29 cellular contexts compared by ENCODE assay signal in the genomic region with DNA sequence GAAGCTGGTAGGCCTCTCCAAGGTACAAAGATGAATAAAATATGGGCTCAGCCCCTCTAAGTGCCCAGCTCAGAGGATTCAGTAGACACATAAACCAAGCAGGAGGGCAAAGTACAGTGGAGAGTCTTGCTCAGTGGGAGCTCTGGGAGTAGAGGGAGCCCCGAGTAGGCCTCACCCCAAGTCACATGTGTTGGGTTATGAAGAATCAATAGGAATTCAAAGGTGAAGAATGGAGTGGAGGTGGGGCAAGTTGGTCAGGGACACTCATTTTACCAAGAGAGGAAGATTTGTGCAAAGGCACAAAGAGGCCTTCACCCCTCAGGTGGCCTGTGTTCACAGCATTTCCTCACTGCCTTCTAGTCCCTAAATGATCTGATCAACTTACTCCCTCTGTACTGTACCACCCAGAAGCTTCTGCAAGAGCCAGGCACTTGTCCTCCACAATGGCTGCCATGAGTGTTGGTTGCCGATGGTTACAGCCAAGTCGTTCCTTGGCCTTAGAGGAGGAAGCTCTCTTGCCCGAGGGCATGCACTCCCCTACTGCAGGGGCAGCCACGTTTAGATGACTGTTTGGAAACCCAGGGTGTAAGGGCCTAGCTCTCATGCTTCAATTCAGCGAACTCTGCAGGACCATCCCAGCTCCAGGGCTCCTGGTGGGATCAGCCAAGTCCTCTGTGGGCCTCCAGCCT. TPM values are rescaled to one million over a fixed set of nuclear protein-coding genes. Genes with fewer than 3 reads are reported as not detected.
DNase-seq lines count a peak whose midpoint lies in the region; FAIRE-seq and TF ChIP-seq lines count a peak whose summit lies in the region.
"Had no signal": no experiment of that assay in that cellular context is flagged by ENCODE, and none has a peak within 500 bp of the region (broad histone marks: within the 10 kb centered on the region; RNA-seq: fewer than 3 reads in every experiment).

No MANE protein-coding gene starts in this region.

- no peak for DNase-seq in activated CD4-positive, alpha-beta T cell treated with anti-CD3 and anti-CD28 coated beads, Interleukin-2, amount 10 ng/mL, durations not matched to agents 24 days and 14 days
- no peak for DNase-seq in activated CD4-positive, alpha-beta T cell treated with anti-CD3 and anti-CD28 coated beads, Interleukin-2, amount 10 ng/mL, durations not matched to agents 7 days and 5 days
- peak; percentile 92 for DNase-seq in small intestine
- DNase-seq in osteocyte (ENCODE audit: extremely low spot score, unreplicated experiment): no peak
- DNase-seq in activated CD4-positive, CD25-positive, alpha-beta regulatory T cell treated with anti-CD3 and anti-CD28 coated beads, Interleukin-2, amount 50 U/mL, for 72 hours: no peak
- no peak for DNase-seq in NCI-H2171 treated with DMSO at 0.1 percent for 48 hours (lab: John Stamatoyannopoulos, UW)
- DNase-seq: activated B cell treated with CpG ODN at 0.5 μM for 24 hours; activated CD4-positive, alpha-beta memory T cell treated with anti-CD3 and anti-CD28 coated beads, Interleukin-2, amount 10 ng/mL, durations not matched to agents 7 days and 5 days; activated gamma-delta T cell; activated T-cell treated with anti-CD3 and anti-CD28 coated beads for 4 hours; body of pancreas; C1 segment of cervical spinal cord; kidney; lower lobe of right lung; NCI-H1694; NCI-H446; NK-92 treated with Interleukin-12 subunit alpha and Interleukin-12 subunit beta, amount 100 ng/mL, for 24 hours; PC-9; SIG-M5; stimulated activated CD4-positive, alpha-beta T cell treated with anti-CD3 and anti-CD28 coated beads, Interleukin-1b, Interleukin-23, amount 100 ng/mL, for 48 hours had no signal

- no peaks in the 10 kb centered on the region for H3K9me3 Mint-ChIP-seq in activated CD4-positive, alpha-beta T cell treated with anti-CD3 and anti-CD28 coated beads, Interleukin-2, amount 10 ng/mL, durations not matched to agents 24 days and 14 days
- no peaks in the 10 kb centered on the region for H3K9me3 Mint-ChIP-seq in activated CD4-positive, alpha-beta T cell treated with anti-CD3 and anti-CD28 coated beads, Interleukin-2, amount 10 ng/mL, durations not matched to agents 7 days and 5 days
- peaks cover 0 to 14% (median 2%) of the 10 kb centered on the region in 5 experiments for H3K9me3 Mint-ChIP-seq in brain
- no peaks in the 10 kb centered on the region for H3K9me3 Mint-ChIP-seq in osteocyte (ENCODE audit: unreplicated experiment)
- H3K9me3 Mint-ChIP-seq: activated B cell treated with CpG ODN at 0.5 μM for 24 hours; activated CD4-positive, alpha-beta memory T cell treated with anti-CD3 and anti-CD28 coated beads, Interleukin-2, amount 10 ng/mL, durations not matched to agents 7 days and 5 days; IgD-negative memory B cell; stimulated activated memory B cell treated with anti-CD40 and anti-IgM and Interleukin-4, amounts not matched to agents 10 μg/mL and 1 μg/mL and 100 μg/mL, for 72 hours had no signal

- CTCF ChIA-PET in activated CD4-positive, alpha-beta T cell treated with anti-CD3 and anti-CD28 coated beads, Interleukin-2, amount 10 ng/mL, durations not matched to agents 7 days and 5 days (lab: Charles Lee): interaction anchor here (0.9 to 1.8 kb wide), 3 partner anchors 8 to 14 kb away, joined by 3 to 6 read pairs (median 4); no protein-coding TSS in a partner anchor
- CTCF ChIA-PET in HEK293 (lab: Yijun Ruan, JAX): interaction anchor here (0.6 to 1.1 kb wide), 5 partner anchors 12 to 214 kb away, joined by 3 read pairs; a partner anchor contains a TSS

- H3K9me3 ChIP-seq in HEK293 (ENCODE audit: control insufficient read depth, insufficient read depth, low read depth, low read length) (no peaks in the 10 kb centered on the region), small intestine (ENCODE audit: control insufficient read depth, low read depth) (no peaks in the 10 kb centered on the region)
- H3K9me3 ChIP-seq: body of pancreas, lower lobe of right lung, suprapubic skin had no signal

- no peak overlapping the region for H3K4me3 Mint-ChIP-seq in activated CD4-positive, alpha-beta T cell treated with anti-CD3 and anti-CD28 coated beads, Interleukin-2, amount 10 ng/mL, durations not matched to agents 24 days and 14 days
- no peak overlapping the region for H3K4me3 Mint-ChIP-seq in activated CD4-positive, alpha-beta T cell treated with anti-CD3 and anti-CD28 coated beads, Interleukin-2, amount 10 ng/mL, durations not matched to agents 7 days and 5 days
- H3K4me3 Mint-ChIP-seq in brain: peak overlapping the region in 1 of 5 experiments; percentile 77
- H3K4me3 Mint-ChIP-seq in osteocyte (ENCODE audit: unreplicated experiment): no peak overlapping the region
- H3K4me3 Mint-ChIP-seq: activated B cell treated with CpG ODN at 0.5 μM for 24 hours; activated CD4-positive, alpha-beta memory T cell treated with anti-CD3 and anti-CD28 coated beads, Interleukin-2, amount 10 ng/mL, durations not matched to agents 7 days and 5 days; stimulated activated memory B cell treated with anti-CD40 and anti-IgM and Interleukin-4, amounts not matched to agents 10 μg/mL and 1 μg/mL and 100 μg/mL, for 72 hours had no signal

- no peaks in the 10 kb centered on the region for H3K27me3 ChIP-seq in small intestine (ENCODE audit: control insufficient read depth in 2 of 2, insufficient read depth in 2 of 2, low read length in 2 of 2)
- H3K27me3 ChIP-seq: body of pancreas, suprapubic skin had no signal

- 66 to 73% (median 72%) methylated on average over 6 of the region's 6 CpGs for WGBS in small intestine, 3 donors

- H3K27ac ChIP-seq in HEK293 (ENCODE audit: extremely low read depth, low read depth, low read length) (no peak overlapping the region), small intestine (ENCODE audit: low read depth in 1 of 2, low read length in 1 of 2) (peak overlapping the region in 1 of 2 donors; percentile 72)
- H3K27ac ChIP-seq: body of pancreas, lower lobe of right lung, PC-9, suprapubic skin had no signal

- H3K4me1 ChIP-seq in HEK293 (ENCODE audit: control insufficient read depth, insufficient read depth, low read length): peaks cover 8% of the 10 kb centered on the region
- H3K4me1 ChIP-seq in small intestine (ENCODE audit: control insufficient read depth in 2 of 2, insufficient read depth in 1 of 2, low read depth in 1 of 2, low read length in 1 of 2): peaks cover 0 to 4% of the 10 kb centered on the region in 2 donors

- peak overlapping the region; percentile 38 for H3K27ac Mint-ChIP-seq in activated CD4-positive, alpha-beta T cell treated with anti-CD3 and anti-CD28 coated beads, Interleukin-2, amount 10 ng/mL, durations not matched to agents 24 days and 14 days
- no peak overlapping the region for H3K27ac Mint-ChIP-seq in activated CD4-positive, alpha-beta T cell treated with anti-CD3 and anti-CD28 coated beads, Interleukin-2, amount 10 ng/mL, durations not matched to agents 7 days and 5 days
- H3K27ac Mint-ChIP-seq in brain: peak overlapping the region in 3 of 5 experiments; percentile 70 to 87 (median 78)
- no peak overlapping the region for H3K27ac Mint-ChIP-seq in osteocyte (ENCODE audit: unreplicated experiment)
- H3K27ac Mint-ChIP-seq: activated B cell treated with CpG ODN at 0.5 μM for 24 hours; activated CD4-positive, alpha-beta memory T cell treated with anti-CD3 and anti-CD28 coated beads, Interleukin-2, amount 10 ng/mL, durations not matched to agents 7 days and 5 days; IgD-negative memory B cell; stimulated activated memory B cell treated with anti-CD40 and anti-IgM and Interleukin-4, amounts not matched to agents 10 μg/mL and 1 μg/mL and 100 μg/mL, for 72 hours had no signal

- H3K36me3 Mint-ChIP-seq in activated CD4-positive, alpha-beta T cell treated with anti-CD3 and anti-CD28 coated beads, Interleukin-2, amount 10 ng/mL, durations not matched to agents 24 days and 14 days (ENCODE audit: low read depth): no peaks in the 10 kb centered on the region
- H3K36me3 Mint-ChIP-seq in activated CD4-positive, alpha-beta T cell treated with anti-CD3 and anti-CD28 coated beads, Interleukin-2, amount 10 ng/mL, durations not matched to agents 7 days and 5 days (ENCODE audit: low read depth): no peaks in the 10 kb centered on the region
- H3K36me3 Mint-ChIP-seq in brain (no peaks in the 10 kb centered on the region), osteocyte (ENCODE audit: unreplicated experiment) (no peaks in the 10 kb centered on the region)
- H3K36me3 Mint-ChIP-seq: IgD-negative memory B cell; stimulated activated memory B cell treated with anti-CD40 and anti-IgM and Interleukin-4, amounts not matched to agents 10 μg/mL and 1 μg/mL and 100 μg/mL, for 72 hours had no signal

- FAIRE-seq in small intestine (lab: Jason Lieb, UNC): no peak
- FAIRE-seq: kidney, urothelium cell line had no signal

- intact Hi-C loops in activated CD4-positive, alpha-beta T cell treated with anti-CD3 and anti-CD28 coated beads, Interleukin-2, amount 10 ng/mL, durations not matched to agents 24 days and 14 days (cut with micrococcal nuclease): no loop called here

- TF ChIP-seq CTCF in HEK293 (tag by site-specific recombination; IDR thresholded peaks at IDR 0.05): no peak
- TF ChIP-seq CTCF in brain (conservative IDR thresholded peaks at IDR 0.05): no peak
- TF ChIP-seq CTCF in osteocyte (IDR thresholded peaks at IDR 0.05): no peak

- POLR2A ChIA-PET in activated CD4-positive, alpha-beta T cell treated with anti-CD3 and anti-CD28 coated beads, Interleukin-2, amount 10 ng/mL, durations not matched to agents 7 days and 5 days (lab: Charles Lee): no interaction called here
- POLR2A ChIA-PET in HEK293 (lab: Yijun Ruan, JAX): interaction anchor here (0.6 kb wide), 1 partner anchor 57 kb away, joined by 4 read pairs; no protein-coding TSS in a partner anchor

- H3K4me1 Mint-ChIP-seq in activated CD4-positive, alpha-beta T cell treated with anti-CD3 and anti-CD28 coated beads, Interleukin-2, amount 10 ng/mL, durations not matched to agents 24 days and 14 days: peaks cover 17% of the 10 kb centered on the region
- peaks cover 17% of the 10 kb centered on the region for H3K4me1 Mint-ChIP-seq in activated CD4-positive, alpha-beta T cell treated with anti-CD3 and anti-CD28 coated beads, Interleukin-2, amount 10 ng/mL, durations not matched to agents 7 days and 5 days
- H3K4me1 Mint-ChIP-seq in brain (peaks cover 78% of the 10 kb centered on the region), osteocyte (ENCODE audit: unreplicated experiment) (peaks cover 31% of the 10 kb centered on the region)

- peaks cover 1% of the 10 kb centered on the region for H3K27me3 Mint-ChIP-seq in activated CD4-positive, alpha-beta T cell treated with anti-CD3 and anti-CD28 coated beads, Interleukin-2, amount 10 ng/mL, durations not matched to agents 24 days and 14 days
- peaks cover 5% of the 10 kb centered on the region for H3K27me3 Mint-ChIP-seq in activated CD4-positive, alpha-beta T cell treated with anti-CD3 and anti-CD28 coated beads, Interleukin-2, amount 10 ng/mL, durations not matched to agents 7 days and 5 days
- H3K27me3 Mint-ChIP-seq in brain: no peaks in the 10 kb centered on the region
- H3K27me3 Mint-ChIP-seq in osteocyte (ENCODE audit: unreplicated experiment): no peaks in the 10 kb centered on the region
- H3K27me3 Mint-ChIP-seq: activated B cell treated with CpG ODN at 0.5 μM for 24 hours; activated CD4-positive, alpha-beta memory T cell treated with anti-CD3 and anti-CD28 coated beads, Interleukin-2, amount 10 ng/mL, durations not matched to agents 7 days and 5 days; IgD-negative memory B cell; stimulated activated memory B cell treated with anti-CD40 and anti-IgM and Interleukin-4, amounts not matched to agents 10 μg/mL and 1 μg/mL and 100 μg/mL, for 72 hours had no signal

- H3K4me3 ChIP-seq in HEK293 (ENCODE audit: low read depth, low read length) (no peak overlapping the region), small intestine (ENCODE audit: low read depth in 1 of 2, low read length in 2 of 2) (no peak overlapping the region)
- H3K4me3 ChIP-seq: body of pancreas, lower lobe of right lung, PC-9, suprapubic skin had no signal

- H3K36me3 ChIP-seq in HEK293 (ENCODE audit: control insufficient read depth in 2 of 2, insufficient read depth in 1 of 2, low read length in 2 of 2): no peaks in the 10 kb centered on the region
- no peaks in the 10 kb centered on the region for H3K36me3 ChIP-seq in small intestine (ENCODE audit: control insufficient read depth in 2 of 2, insufficient read depth in 2 of 2, low read length in 2 of 2)
- H3K36me3 ChIP-seq: lower lobe of right lung, suprapubic skin had no signal

RNA-seq across cellular contexts. Expression of a gene that starts 6.7 kb away (rescaled TPM):
- 77.8 and 82.7 TPM in 2 replicates for total RNA-seq in activated CD4-positive, alpha-beta T cell treated with anti-CD3 and anti-CD28 coated beads, Interleukin-2, amount 10 ng/mL, durations not matched to agents 24 days and 14 days
- 10 to 100 TPM; 36.7 to 39.5 TPM for total RNA-seq in activated CD4-positive, alpha-beta T cell treated with anti-CD3 and anti-CD28 coated beads, Interleukin-2, amount 10 ng/mL, durations not matched to agents 7 days and 5 days
- polyA plus RNA-seq in brain (ENCODE audit: insufficient read depth, low read depth, low replicate concordance) (103 TPM), small intestine (100 to 1,000 TPM in 2 of 3 donors, 10 to 100 TPM in 1; 96.8 to 464 (median 327) TPM)
- total RNA-seq in osteocyte: 161 and 201 TPM in 2 replicates

RNA-seq across cellular contexts. Expression of a gene that starts 25.8 kb away (rescaled TPM):
- total RNA-seq in activated CD4-positive, alpha-beta T cell treated with anti-CD3 and anti-CD28 coated beads, Interleukin-2, amount 10 ng/mL, durations not matched to agents 24 days and 14 days: 0.07 TPM in 1 of 2 replicates, not detected in the other
- under 1 TPM; 0.08 to 0.15 TPM for total RNA-seq in activated CD4-positive, alpha-beta T cell treated with anti-CD3 and anti-CD28 coated beads, Interleukin-2, amount 10 ng/mL, durations not matched to agents 7 days and 5 days
- polyA plus RNA-seq in brain (ENCODE audit: insufficient read depth, low read depth, low replicate concordance) (not detected), small intestine (under 1 TPM in 2 of 3 donors, not detected in 1; 0.18 to 0.22 TPM)
- not detected in 2 replicates for total RNA-seq in osteocyte
- total RNA-seq: cerebellum, PC-9, pulmonary artery endothelial cell, skeletal muscle tissue had no signal
- polyA plus RNA-seq: IgD-negative memory B cell had no signal

Comparison
In these comparisons a context has a peak if more than half of its experiments do, and no peak if none do; other contexts are left out.
1. H3K27ac Mint-ChIP-seq: peak in activated CD4-positive, alpha-beta T cell treated with anti-CD3 and anti-CD28 coated beads, Interleukin-2, amount 10 ng/mL, durations not matched to agents 24 days and 14 days (single experiment) and brain (3 of 5); none in activated CD4-positive, alpha-beta T cell treated with anti-CD3 and anti-CD28 coated beads, Interleukin-2, amount 10 ng/mL, durations not matched to agents 7 days and 5 days (single experiment) and osteocyte (single experiment).